In the genomic region with DNA sequence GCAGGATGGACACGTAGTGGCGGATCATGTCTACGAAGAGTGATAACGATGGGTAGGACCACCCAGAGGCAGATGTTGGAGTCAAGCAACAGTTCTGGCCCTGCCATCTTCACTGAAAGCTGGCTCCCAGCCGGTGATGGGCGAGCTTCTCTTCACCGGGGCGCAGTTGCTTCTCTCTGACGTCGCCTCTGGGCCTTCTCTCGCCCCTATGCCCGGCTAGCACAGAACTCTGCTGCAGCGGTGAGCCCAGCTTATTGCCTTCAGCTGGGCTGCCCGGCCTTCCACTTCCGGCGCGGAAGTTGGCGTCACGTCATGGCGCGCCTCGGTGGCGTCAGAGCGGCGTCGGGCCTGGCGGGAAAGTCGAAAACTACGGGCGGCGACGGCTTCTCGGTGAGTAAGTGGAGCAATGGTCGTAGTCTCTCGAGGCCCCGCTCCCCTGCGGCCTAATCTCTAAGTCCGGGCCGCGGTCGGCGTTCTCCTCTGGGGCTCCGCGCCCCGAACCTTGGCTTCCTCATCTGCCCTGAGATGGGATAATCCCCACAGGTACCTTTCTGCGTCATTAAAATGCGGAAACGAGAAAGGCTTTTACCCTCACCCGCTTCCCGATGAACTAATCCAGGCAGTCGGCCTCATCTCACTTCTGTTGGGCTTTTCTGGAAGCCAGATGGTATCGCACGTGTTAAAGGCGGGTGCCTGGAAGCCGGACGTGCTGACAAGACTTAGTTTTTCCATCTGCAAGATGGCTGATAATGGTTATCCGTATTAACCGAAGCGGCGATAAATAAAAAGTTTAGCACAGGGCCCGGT, we compare ENCODE assay signal across 8 cellular contexts. TPM values are rescaled to one million over a fixed set of nuclear protein-coding genes. Genes with fewer than 3 reads are reported as not detected.
DNase-seq lines count a peak whose midpoint lies in the region; ATAC-seq and TF ChIP-seq lines count a peak whose summit lies in the region.

A gene (plus strand): TSS at position 354 of the 807 bp plus-strand sequence. CDS start 2,221 bp downstream, outside the sequence.

- H3K27me3 ChIP-seq in right lobe of liver: no peaks in the 10 kb centered on the region

- H3K36me3 ChIP-seq in right lobe of liver: peaks cover 0 to 17% (median 3%) of the 10 kb centered on the region in 4 donors

- H3K4me3 ChIP-seq in right lobe of liver: peak within 1 kb of the TSS; percentile 65 to 99 (median 82)

- intact Hi-C loops in right lobe of liver (cut with DNase I): no loop called here

- TF ChIP-seq CTCF in right lobe of liver (IDR thresholded peaks at IDR 0.05): peak in 1 of 4 donors; percentile 8

- peak; percentile 90 for ATAC-seq in HG03442 (IDR thresholded peaks at IDR 0.05; ENCODE audit: unreplicated experiment)
- ATAC-seq in right lobe of liver: peak; percentile 95 to 99 (median 98)

- under 1% methylated on average over 21 of the region's 61 CpGs for WGBS in right lobe of liver (ENCODE audit: insufficient coverage, low coverage, low lambda C conversion rate, missing lambda C conversion rate)

- peak; percentile 69 for TF ChIP-seq POLR2A in right lobe of liver (IDR thresholded peaks at IDR 0.05)

- peaks cover 0 to 15% (median 3%) of the 10 kb centered on the region in 4 donors for H3K4me1 ChIP-seq in right lobe of liver

- no peaks in the 10 kb centered on the region for H3K9me3 ChIP-seq in right lobe of liver

- peak within 1 kb of the TSS; percentile 2 to 55 (median 30) for H3K27ac ChIP-seq in right lobe of liver

- DNase-seq in C1 segment of cervical spinal cord (lab: John Stamatoyannopoulos, UW): peak in 13 of 14 donors; percentile 59 to 90 (median 82)
- DNase-seq in GM19240 (ENCODE audit: insufficient read length, low spot score): peak; percentile 73
- peak; percentile 85 for DNase-seq in NCI-H774 (lab: John Stamatoyannopoulos, UW)
- peak; percentile 92 to 93 for DNase-seq in activated CD4-positive, alpha-beta T cell treated with anti-CD3 and anti-CD28 coated beads, Interleukin-2, amount 50 U/mL, for 48 hours
- DNase-seq in dermis microvascular lymphatic vessel endothelial cell (ENCODE audit: low read depth in 2 of 2): peak; percentile 67 to 89
- DNase-seq in right lobe of liver: peak; percentile 88 to 92 (median 90)
- peak; percentile 92 for DNase-seq in stimulated activated CD4-positive, alpha-beta T cell treated with anti-CD3 and anti-CD28 coated beads, Interleukin-4, amount 100 ng/mL, for 24 hours

RNA-seq across cellular contexts. Expression of the gene that starts here (rescaled TPM):
- total RNA-seq in dermis microvascular lymphatic vessel endothelial cell: 11.3 and 20.4 TPM in 2 replicates
- total RNA-seq in right lobe of liver: 1 to 10 TPM in 4 of 6 experiments, under 1 TPM in 2; 0.40 to 4.8 (median 1.8) TPM

Comparison
In these comparisons a context has a peak if more than half of its experiments do, and no peak if none do; other contexts are left out.
1. Peak in every context shown above with its lines: DNase-seq, ATAC-seq, H3K4me3 ChIP-seq and H3K27ac ChIP-seq.